7 cellular contexts compared by ENCODE assay signal in genomic region chr20:26208296-26209091, GRCh38.
DNase-seq lines count a peak whose midpoint lies in the region; ATAC-seq lines count a peak whose summit lies in the region.

No MANE protein-coding gene starts in this region.

- DNase-seq in NCI-H510A treated with DMSO at 0.1 percent for 48 hours (lab: John Stamatoyannopoulos, UW) (peak; percentile 56), iPS-NIHi11 (ENCODE audit: low spot score) (peak; percentile 69), SW480 (ENCODE audit: low spot score) (no peak)
- peak; percentile 34 for DNase-seq in activated effector memory CD4-positive, alpha-beta T cell treated with Interleukin-2 at 50 U/mL for 16 hours
- peak; percentile 24 to 42 (median 42) for DNase-seq in stimulated activated CD4-positive, alpha-beta T cell treated with anti-CD3 and anti-CD28 coated beads, TNF-alpha, amount 100 ng/mL, for 4 hours (ENCODE audit: low read depth in 3 of 3)

- ATAC-seq in GM19035 (IDR thresholded peaks at IDR 0.05; ENCODE audit: unreplicated experiment): no peak
- no peak for ATAC-seq in GM21515 (IDR thresholded peaks at IDR 0.05; ENCODE audit: unreplicated experiment)
